In the genomic region with DNA sequence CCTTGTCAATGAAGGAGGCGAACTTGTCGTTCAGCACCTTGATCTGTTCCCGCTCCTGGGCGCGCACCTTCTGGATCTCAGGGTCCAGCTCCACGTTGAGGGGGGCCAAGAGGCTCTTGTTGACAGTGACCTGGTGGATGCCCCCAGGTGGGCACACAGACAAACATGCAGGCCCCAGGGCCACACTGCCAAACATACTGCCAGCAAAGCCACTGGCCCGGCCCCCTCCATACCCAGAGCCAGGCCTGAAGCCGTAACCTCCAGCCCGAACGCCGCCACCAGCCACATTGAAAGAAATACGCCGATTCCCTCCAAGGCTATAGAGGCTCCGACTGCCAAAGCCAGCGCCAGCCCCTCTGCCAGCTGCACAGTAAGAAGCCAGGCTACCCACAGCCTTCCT, we compare ENCODE assay signal across 21 cellular contexts. TPM values are rescaled to one million over a fixed set of nuclear protein-coding genes. Genes with fewer than 3 reads are reported as not detected.
DNase-seq lines count a peak whose midpoint lies in the region; ATAC-seq and TF ChIP-seq lines count a peak whose summit lies in the region.
"Had no signal": no experiment of that assay in that cellular context is flagged by ENCODE, and none has a peak within 500 bp of the region (broad histone marks: within the 10 kb centered on the region; RNA-seq: fewer than 3 reads in every experiment).

No MANE protein-coding gene starts in this region.

- WGBS in spleen, 5 donors: 89 to 96% (median 91%) methylated on average over 10 to 15 of the region's 15 CpGs

- H3K4me3 Mint-ChIP-seq in chondrocyte (ENCODE audit: unreplicated experiment): no peak overlapping the region
- H3K4me3 Mint-ChIP-seq: CD4-positive, CD25-positive, alpha-beta regulatory T cell; CD8-positive, alpha-beta T cell; GM23338; H9 had no signal

- H3K9me3 ChIP-seq in Loucy (ENCODE audit: insufficient read depth, low read depth, low read length) (no peaks in the 10 kb centered on the region), osteoblast (ENCODE audit: low read depth, low read length) (no peaks in the 10 kb centered on the region), spleen (no peaks in the 10 kb centered on the region)
- H3K9me3 ChIP-seq: Caco-2 had no signal

- H3K4me3 ChIP-seq in Loucy (ENCODE audit: low read length, poor library complexity, severe bottlenecking): no peak overlapping the region
- H3K4me3 ChIP-seq in osteoblast (ENCODE audit: insufficient read depth, low read length): no peak overlapping the region
- no peak overlapping the region for H3K4me3 ChIP-seq in spleen
- H3K4me3 ChIP-seq: GM23338 had no signal

- no peaks in the 10 kb centered on the region for H3K36me3 ChIP-seq in Loucy (ENCODE audit: insufficient read depth, low read length)
- H3K36me3 ChIP-seq in osteoblast (ENCODE audit: insufficient read depth, low read length): no peaks in the 10 kb centered on the region
- no peaks in the 10 kb centered on the region for H3K36me3 ChIP-seq in spleen

- no peak overlapping the region for H3K27ac ChIP-seq in osteoblast (ENCODE audit: low read depth, low read length)
- H3K27ac ChIP-seq in spleen: no peak overlapping the region
- H3K27ac ChIP-seq in foreskin keratinocyte: no peak overlapping the region

- H3K27me3 Mint-ChIP-seq in chondrocyte (ENCODE audit: low read depth): peaks cover 64% of the 10 kb centered on the region

- H3K4me2 ChIP-seq in Loucy (ENCODE audit: low read depth, low read length, poor library complexity, severe bottlenecking) (no peak overlapping the region), osteoblast (ENCODE audit: insufficient read depth, low read length) (no peak overlapping the region)
- H3K4me2 ChIP-seq: GM23338 had no signal

- H3K4me1 Mint-ChIP-seq in chondrocyte (ENCODE audit: low read depth): no peaks in the 10 kb centered on the region
- H3K4me1 Mint-ChIP-seq: CD4-positive, CD25-positive, alpha-beta regulatory T cell; GM23338; H9 had no signal

- DNase-seq in chondrocyte (ENCODE audit: low spot score) (peak; percentile 63), osteoblast (ENCODE audit: insufficient read length, low spot score, missing footprints) (peak; percentile 25), spleen (peak; percentile 64), foreskin keratinocyte (no peak)
- no peak for DNase-seq in activated CD4-positive, alpha-beta T cell treated with anti-CD3 and anti-CD28 coated beads for 48 hours
- DNase-seq in activated CD8-positive, alpha-beta memory T cell treated with anti-CD3 and anti-CD28 coated beads for 24 hours: no peak
- DNase-seq: C1 segment of cervical spinal cord; Caco-2; CD4-positive, CD25-positive, alpha-beta regulatory T cell; CD8-positive, alpha-beta T cell; DMS153; DND-41; H9 had no signal

- H3K9me2 ChIP-seq in Loucy (replicated peaks; ENCODE audit: low read depth, low read length): no peaks in the 10 kb centered on the region

- H3K27ac Mint-ChIP-seq in chondrocyte (ENCODE audit: unreplicated experiment): no peak overlapping the region
- H3K27ac Mint-ChIP-seq: CD4-positive, CD25-positive, alpha-beta regulatory T cell; CD8-positive, alpha-beta T cell; GM23338; H9 had no signal

- H4K20me1 ChIP-seq in Loucy (ENCODE audit: insufficient read depth, low read length, poor library complexity, severe bottlenecking): no peaks in the 10 kb centered on the region
- H4K20me1 ChIP-seq in osteoblast (ENCODE audit: insufficient read depth, low read length): no peaks in the 10 kb centered on the region

- intact Hi-C loops in spleen (cut with DNase I; ENCODE audit: low total_unique reads): no loop called here

- ATAC-seq in foreskin keratinocyte (no peak), GM21717 (IDR thresholded peaks at IDR 0.05; ENCODE audit: unreplicated experiment) (no peak)
- ATAC-seq: CD8-positive, alpha-beta T cell; GM23338; HCT116 had no signal

- no peaks in the 10 kb centered on the region for H3K36me3 Mint-ChIP-seq in chondrocyte (ENCODE audit: low read depth)
- H3K36me3 Mint-ChIP-seq: CD4-positive, CD25-positive, alpha-beta regulatory T cell; CD8-positive, alpha-beta T cell had no signal

- TF ChIP-seq POLR2A in spleen (IDR thresholded peaks at IDR 0.05): no peak

- H3K9ac ChIP-seq in Loucy (ENCODE audit: low read depth, low read length, poor library complexity, severe bottlenecking): no peak overlapping the region

- no peaks in the 10 kb centered on the region for H3K27me3 ChIP-seq in Loucy (ENCODE audit: insufficient read depth, low read length, poor library complexity, severe bottlenecking)
- H3K27me3 ChIP-seq in osteoblast (ENCODE audit: insufficient read depth, low read length): peaks cover 61% of the 10 kb centered on the region
- peaks cover 0 to 31% (median 0%) of the 10 kb centered on the region in 7 donors for H3K27me3 ChIP-seq in spleen (replicated peaks in 1 of 7)
- no peaks in the 10 kb centered on the region for H3K27me3 ChIP-seq in foreskin keratinocyte

- H2AFZ ChIP-seq in Loucy (ENCODE audit: low read length): 0 out of 2 replicates have a peak overlapping the region, but pooled peaks have one; percentile 34
- H2AFZ ChIP-seq in osteoblast (ENCODE audit: low read length): no peak overlapping the region
- H2AFZ ChIP-seq: GM23338 had no signal

- no peaks in the 10 kb centered on the region for H3K9me3 Mint-ChIP-seq in chondrocyte (ENCODE audit: low read depth)
- H3K9me3 Mint-ChIP-seq: CD4-positive, CD25-positive, alpha-beta regulatory T cell; CD8-positive, alpha-beta T cell; GM23338; H9 had no signal

- H3K79me2 ChIP-seq in Loucy (ENCODE audit: insufficient read depth, low read length): no peaks in the 10 kb centered on the region
- no peaks in the 10 kb centered on the region for H3K79me2 ChIP-seq in osteoblast (ENCODE audit: insufficient read depth, low read length)

- H3K4me1 ChIP-seq in Loucy (ENCODE audit: insufficient read depth, low read length, poor library complexity, severe bottlenecking): peaks cover 9% of the 10 kb centered on the region
- H3K4me1 ChIP-seq in osteoblast (ENCODE audit: insufficient read depth, low read length): no peaks in the 10 kb centered on the region
- no peaks in the 10 kb centered on the region for H3K4me1 ChIP-seq in spleen
- no peaks in the 10 kb centered on the region for H3K4me1 ChIP-seq in foreskin keratinocyte
- H3K4me1 ChIP-seq: Caco-2 had no signal

- TF ChIP-seq CTCF in Loucy (conservative IDR thresholded peaks at IDR 0.05; ENCODE audit: low read length): no peak
- no peak for TF ChIP-seq CTCF in chondrocyte (IDR thresholded peaks at IDR 0.05)
- TF ChIP-seq CTCF in osteoblast (IDR thresholded peaks at IDR 0.05; ENCODE audit: extremely low read depth, low read depth, low read length): no peak
- TF ChIP-seq CTCF in spleen (IDR thresholded peaks at IDR 0.05 in 8 of 11, conservative IDR thresholded peaks at IDR 0.05 in 3 of 11): no peak
- TF ChIP-seq CTCF in foreskin keratinocyte (conservative IDR thresholded peaks at IDR 0.05): no peak

- H3F3A ChIP-seq in Loucy (ENCODE audit: low read depth): no peaks in the 10 kb centered on the region

RNA-seq across cellular contexts. Expression of a gene that starts 0.3 kb away (rescaled TPM):
- total RNA-seq in chondrocyte (not detected in 3 replicates), osteoblast (not detected in 2 replicates), spleen (not detected), foreskin keratinocyte (not detected in 2 replicates)
- polyA plus RNA-seq in spleen (not detected), foreskin keratinocyte (0.07 TPM in 2 replicates)
- total RNA-seq: A172; A673; Caco-2; CD4-positive, CD25-positive, alpha-beta regulatory T cell; CD8-positive, alpha-beta T cell; GM23338; H4; H9 had no signal
- polyA plus RNA-seq: BJ; CD4-positive, CD25-positive, alpha-beta regulatory T cell; GM23338 had no signal

RNA-seq across cellular contexts. Expression of a gene that starts 20.4 kb away (rescaled TPM):
- total RNA-seq in chondrocyte: not detected in 3 replicates
- total RNA-seq in osteoblast: not detected in 2 replicates
- not detected for total RNA-seq in spleen
- polyA plus RNA-seq in spleen: not detected
- total RNA-seq in foreskin keratinocyte: not detected in 2 replicates
- polyA plus RNA-seq in foreskin keratinocyte: not detected in 2 replicates
- total RNA-seq: A172; A673; CD4-positive, CD25-positive, alpha-beta regulatory T cell; CD8-positive, alpha-beta T cell; GM23338; H4; H9 had no signal
- polyA plus RNA-seq: BJ; CD4-positive, CD25-positive, alpha-beta regulatory T cell; GM23338 had no signal

RNA-seq across cellular contexts. Expression of a gene that starts 28.0 kb away (rescaled TPM):
- not detected in 3 replicates for total RNA-seq in chondrocyte
- not detected in 2 replicates for total RNA-seq in osteoblast
- total RNA-seq in spleen: 1 to 10 TPM in 2 of 7 donors, under 1 TPM in 4, not detected in 1; 0.52 to 2.2 (median 0.78) TPM
- polyA plus RNA-seq in spleen: 1 to 10 TPM in 2 of 3 donors, under 1 TPM in 1; 0.86 to 1.7 (median 1.4) TPM
- total RNA-seq in foreskin keratinocyte: not detected in 2 replicates
- polyA plus RNA-seq in foreskin keratinocyte: not detected in 2 replicates
- total RNA-seq: A172, A673, Caco-2, GM23338, H4, H9 had no signal
- polyA plus RNA-seq: BJ, GM23338 had no signal

RNA-seq across cellular contexts. Expression of a gene that starts 45.1 kb away (rescaled TPM):
- total RNA-seq in chondrocyte: not detected in 3 replicates
- not detected in 2 replicates for total RNA-seq in osteoblast
- 1 to 10 TPM in 3 of 7 donors, under 1 TPM in 4; 0.13 to 1.4 (median 0.59) TPM for total RNA-seq in spleen
- under 1 TPM; 0.04 to 0.20 (median 0.16) TPM for polyA plus RNA-seq in spleen
- total RNA-seq in foreskin keratinocyte: not detected in 2 replicates
- polyA plus RNA-seq in foreskin keratinocyte: not detected in 2 replicates
- total RNA-seq: A172, A673, Caco-2, GM23338, H4, H9 had no signal
- polyA plus RNA-seq: BJ, GM23338 had no signal

RNA-seq across cellular contexts. Expression of a gene that starts 53.1 kb away (rescaled TPM):
- not detected in 3 replicates for total RNA-seq in chondrocyte
- total RNA-seq in osteoblast: 0.36 TPM in 1 of 2 replicates, not detected in the other
- 1 to 10 TPM in 2 of 7 donors, under 1 TPM in 2, not detected in 3; 0.23 to 1.5 (median 0.85) TPM for total RNA-seq in spleen
- 1 to 10 TPM in 1 of 3 donors, under 1 TPM in 2; 0.93 to 1.9 (median 0.96) TPM for polyA plus RNA-seq in spleen
- total RNA-seq in foreskin keratinocyte: 14,096 and 16,153 TPM in 2 replicates
- 14,175 and 15,868 TPM in 2 replicates for polyA plus RNA-seq in foreskin keratinocyte
- total RNA-seq: CD4-positive, CD25-positive, alpha-beta regulatory T cell; CD8-positive, alpha-beta T cell; GM23338; H4; H9 had no signal
- polyA plus RNA-seq: BJ; CD4-positive, CD25-positive, alpha-beta regulatory T cell; GM23338 had no signal

Comparison
In these comparisons a context has a peak if more than half of its experiments do, and no peak if none do; other contexts are left out.
1. DNase-seq: peak in chondrocyte (single experiment), osteoblast (single experiment) and spleen (single experiment); none in activated CD4-positive, alpha-beta T cell treated with anti-CD3 and anti-CD28 coated beads for 48 hours (single experiment), activated CD8-positive, alpha-beta memory T cell treated with anti-CD3 and anti-CD28 coated beads for 24 hours (single experiment) and foreskin keratinocyte (0 of 2).